1 cellular context compared by ENCODE assay signal in the genomic region with DNA sequence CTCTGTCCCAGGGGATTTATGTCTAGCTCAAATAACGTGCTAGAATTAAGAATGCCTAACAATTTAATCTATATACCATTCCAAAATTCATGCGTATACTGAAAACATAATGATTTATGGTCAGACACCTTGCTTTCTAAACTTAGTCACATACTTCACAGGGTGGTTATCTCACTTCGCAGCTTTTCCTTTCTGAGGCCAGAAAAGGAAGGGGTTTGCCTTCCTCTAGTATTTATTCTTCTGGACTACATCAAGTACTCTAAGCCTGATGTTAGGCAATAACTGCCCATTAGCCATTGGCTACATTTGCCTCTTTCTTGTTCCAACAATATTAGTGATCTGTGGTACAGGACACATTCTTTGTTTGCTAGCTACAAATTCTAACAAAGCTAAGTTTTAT.
TF ChIP-seq lines count a peak whose summit lies in the region.

No MANE protein-coding gene starts in this region.

TF ChIP-seq in endothelial cell of umbilical vein, 7 proteins besides CTCF, POLR2A, EP300 and RAD21 (continued from another document):
- TF ChIP-seq POLR2AphosphoS5 (IDR thresholded peaks at IDR 0.05; ENCODE audit: insufficient read depth, low read depth, low read length) = peak; percentile 37
